24 cellular contexts compared by ENCODE assay signal in genomic region chr7:96901822-96902412, GRCh38.
DNase-seq lines count a peak whose midpoint lies in the region; ATAC-seq and TF ChIP-seq lines count a peak whose summit lies in the region.
"Had no signal": no experiment of that assay in that cellular context is flagged by ENCODE, and none has a peak within 500 bp of the region (broad histone marks: within the 10 kb centered on the region; RNA-seq: fewer than 3 reads in every experiment).

No MANE protein-coding gene starts in this region.

- H3K27me3 ChIP-seq in PC-9 (ENCODE audit: insufficient read depth, low read depth) (no peaks in the 10 kb centered on the region), left lung (no peaks in the 10 kb centered on the region)
- H3K27me3 ChIP-seq: brain microvascular endothelial cell, tibial nerve had no signal

- H3F3A ChIP-seq in PC-9 (ENCODE audit: insufficient read depth, low read depth) = peaks cover 11% of the 10 kb centered on the region; the same call in 1 of the 2 replicates

- no peak overlapping the region for H2AFZ ChIP-seq in PC-9

- POLR2A ChIA-PET in PC-9 (lab: Charles Lee; ENCODE audit: unreplicated experiment) = no interaction called here

- BruUV-seq in PC-9 (replicated peaks; lab: Mats Ljungman, UMichigan) = no TSS peak

- DNase-seq in DMS153 (lab: John Stamatoyannopoulos, UW) (peak; percentile 63), NCI-H1105 (lab: John Stamatoyannopoulos, UW) (peak; percentile 40), NCI-H2196 (lab: John Stamatoyannopoulos, UW; ENCODE audit: unreplicated experiment) (peak; percentile 35), PC-9 (no peak), left lung (no peak), GF-D8 (lab: John Stamatoyannopoulos, UW) (no peak)
- DNase-seq: activated CD4-positive, alpha-beta T cell treated with anti-CD3 and anti-CD28 coated beads for 1 hour; activated CD8-positive, alpha-beta memory T cell treated with anti-CD3 and anti-CD28 coated beads, Interleukin-2, amount 50 U/mL, for 48 hours; activated CD8-positive, alpha-beta T cell treated with anti-CD3 and anti-CD28 coated beads for 36 hours; activated naive CD4-positive, alpha-beta T cell treated with anti-CD3 and anti-CD28 coated beads, Interleukin-2, amount 50 U/mL, for 16 hours; AML-193; amniotic stem cell; brain microvascular endothelial cell; CD4-positive, CD25-positive, alpha-beta regulatory T cell; mesenchymal stem cell; MM.1S; NCI-H1436; stimulated activated CD4-positive, alpha-beta T cell treated with anti-CD3 and anti-CD28 coated beads, Interleukin-15, amount 100 ng/mL, for 24 hours; stimulated activated CD4-positive, alpha-beta T cell treated with anti-CD3 and anti-CD28 coated beads, Interleukin-4, amount 100 ng/mL, for 4 hours had no signal

- H3K79me2 ChIP-seq in PC-9 (ENCODE audit: low read depth) = no peaks in the 10 kb centered on the region

- CTCF ChIA-PET in PC-9 (lab: Charles Lee) = no interaction called here

- H3K36me3 ChIP-seq in PC-9 (ENCODE audit: low read depth) = no peaks in the 10 kb centered on the region
- no peaks in the 10 kb centered on the region for H3K36me3 ChIP-seq in left lung
- H3K36me3 ChIP-seq: brain microvascular endothelial cell, tibial nerve had no signal

- H3K4me3 ChIP-seq in PC-9 (no peak overlapping the region), left lung (no peak overlapping the region)
- H3K4me3 ChIP-seq: tibial nerve had no signal

- intact Hi-C loops in PC-9 (cut with micrococcal nuclease; ENCODE audit: unreplicated experiment) = no loop called here
- intact Hi-C loops in left lung (cut with DNase I) = no loop called here

- 0 out of 2 replicates have a peak overlapping the region, but pooled peaks have one; percentile 2 for H3K4me2 ChIP-seq in PC-9
- H3K4me2 ChIP-seq: KMS-11 had no signal

- TF ChIP-seq CTCF in PC-9 (conservative IDR thresholded peaks at IDR 0.05) = no peak
- no peak for TF ChIP-seq CTCF in left lung (IDR thresholded peaks at IDR 0.05)

- no peak for ATAC-seq in GM18858 (IDR thresholded peaks at IDR 0.05; ENCODE audit: unreplicated experiment)
- ATAC-seq in left lung = no peak
- no peak for ATAC-seq in GM19035 (IDR thresholded peaks at IDR 0.05; ENCODE audit: unreplicated experiment)
- ATAC-seq: activated CD8-positive, alpha-beta T cell treated with anti-CD3 and anti-CD28 coated beads for 36 hours; HCT116 had no signal

- H3K9me2 ChIP-seq in PC-9 (ENCODE audit: insufficient read depth) = no peaks in the 10 kb centered on the region

- no peaks in the 10 kb centered on the region for H4K20me1 ChIP-seq in PC-9 (ENCODE audit: insufficient read depth)

- H3K9me3 ChIP-seq in PC-9 (ENCODE audit: insufficient read depth, low read depth) (no peaks in the 10 kb centered on the region), left lung (no peaks in the 10 kb centered on the region)
- H3K9me3 ChIP-seq: tibial nerve had no signal

- H3K4me1 ChIP-seq in PC-9 (replicated peaks; ENCODE audit: insufficient read depth) (peaks cover 15% of the 10 kb centered on the region), left lung (no peaks in the 10 kb centered on the region)
- H3K4me1 ChIP-seq: tibial nerve had no signal

- H3K27ac ChIP-seq in PC-9 (no peak overlapping the region), left lung (no peak overlapping the region)
- H3K27ac ChIP-seq: brain microvascular endothelial cell, KMS-11, tibial nerve had no signal

Comparison
In these comparisons a context has a peak if more than half of its experiments do, and no peak if none do; other contexts are left out.
1. DNase-seq: peak in DMS153 (single experiment), NCI-H1105 (single experiment) and NCI-H2196 (single experiment); none in PC-9 (0 of 2), left lung (0 of 2) and GF-D8 (single experiment).